8 cellular contexts compared by ENCODE assay signal in the genomic region with DNA sequence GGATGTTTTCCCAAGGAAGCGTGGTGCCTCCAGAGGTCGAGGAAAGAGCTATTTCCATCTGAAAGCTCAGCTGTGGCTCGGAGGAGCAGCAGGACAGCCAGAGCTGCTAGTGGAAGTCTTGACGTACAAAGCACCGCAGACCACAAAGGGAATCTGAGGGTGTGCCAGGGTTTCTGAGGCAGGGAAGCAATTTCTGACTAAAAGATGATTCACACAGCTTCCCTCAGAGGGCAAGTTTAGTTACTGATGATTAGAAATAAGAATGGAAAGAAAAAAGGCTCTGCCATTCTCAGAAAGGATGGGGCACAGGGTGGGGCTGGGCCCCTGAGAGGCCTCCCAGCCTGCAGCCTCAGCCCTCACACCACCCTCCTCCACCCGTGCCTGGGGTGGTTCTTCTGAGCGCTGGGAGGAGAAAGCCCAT. TPM values are rescaled to one million over a fixed set of nuclear protein-coding genes. Genes with fewer than 3 reads are reported as not detected.
A peak's percentile ranks its signal among the peaks of the same experiment; 100 is the strongest.
DNase-seq lines count a peak whose midpoint lies in the region; ATAC-seq lines count a peak whose summit lies in the region.

No MANE protein-coding gene starts in this region.

- no peak for ATAC-seq in GM18870 (IDR thresholded peaks at IDR 0.05; ENCODE audit: unreplicated experiment)
- ATAC-seq in HG02852 (IDR thresholded peaks at IDR 0.05; ENCODE audit: unreplicated experiment), result no peak
- ATAC-seq in GM19351 (IDR thresholded peaks at IDR 0.05; ENCODE audit: unreplicated experiment), result no peak

- peak overlapping the region; percentile 21 for H3K27ac ChIP-seq in epithelial cell of prostate

- DNase-seq in H4 (ENCODE audit: low spot score) (peak; percentile 96), SKM-1 (lab: John Stamatoyannopoulos, UW; ENCODE audit: unreplicated experiment) (peak; percentile 14), epithelial cell of prostate (ENCODE audit: low read depth, low spot score) (peak; percentile 81), KG1 (lab: John Stamatoyannopoulos, UW) (no peak)
- DNase-seq in stimulated activated CD4-positive, alpha-beta T cell treated with anti-CD3 and anti-CD28 coated beads, Interleukin-15, amount 100 ng/mL, for 48 hours (ENCODE audit: low read depth in 2 of 2), result peak; percentile 34 to 47

RNA-seq across cellular contexts. Expression of gene SEC13, which starts 45.8 kb away (rescaled TPM):
- total RNA-seq in H4 (2014; rRNA removed; shearing (Covaris generic)), result 176 and 203 TPM in 2 replicates
